Comparison of ENCODE assay signal across 25 cellular contexts in the genomic region with DNA sequence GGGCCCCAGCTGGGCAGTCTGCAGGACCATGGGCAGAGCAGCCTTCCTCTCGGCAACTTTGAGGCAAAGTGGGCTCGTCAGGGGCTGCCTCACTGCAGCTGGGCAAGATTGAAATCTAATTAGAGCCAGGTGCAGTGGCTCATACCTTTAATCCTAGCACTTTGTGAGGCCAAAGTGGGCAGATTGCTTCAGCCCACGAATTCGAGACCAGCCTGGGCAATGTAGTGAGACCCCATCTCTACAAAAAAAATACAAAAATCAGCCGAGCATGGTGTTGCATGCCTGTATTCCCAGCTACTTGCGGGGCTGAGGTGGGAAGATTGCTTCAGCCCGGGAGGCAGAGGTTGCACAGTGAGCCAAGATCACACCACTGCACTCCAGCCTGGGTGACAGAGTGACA. TPM values are rescaled to one million over a fixed set of nuclear protein-coding genes. Genes with fewer than 3 reads are reported as not detected.
A peak's percentile ranks its signal among the peaks of the same experiment; 100 is the strongest.
DNase-seq lines count a peak whose midpoint lies in the region; ATAC-seq, FAIRE-seq and TF ChIP-seq lines count a peak whose summit lies in the region.
"Had no signal": no experiment of that assay in that cellular context is flagged by ENCODE, and none has a peak within 500 bp of the region (broad histone marks: within the 10 kb centered on the region; RNA-seq: fewer than 3 reads in every experiment).

No MANE protein-coding gene starts in this region.

- H4K91ac ChIP-seq in neuronal stem cell (ENCODE audit: low read depth, low read length, poor library complexity): no peak overlapping the region

- intact Hi-C loops in HepG2 (cut with micrococcal nuclease; ENCODE audit: unreplicated experiment) (no loop called here), right lobe of liver (cut with DNase I) (no loop called here), K562 (cut with micrococcal nuclease) (no loop called here), breast epithelium (cut with DNase I; ENCODE audit: low total_unique reads) (no loop called here)

- H3K18ac ChIP-seq in neuronal stem cell (ENCODE audit: low read length): peak overlapping the region; percentile 12

- TF ChIP-seq EP300 in HepG2 (IDR thresholded peaks at IDR 0.05; ENCODE audit: low read depth in 2 of 2, low read length in 2 of 2): no peak
- TF ChIP-seq EP300 in HepG2 (CRISPR knock-in tag; IDR thresholded peaks at IDR 0.05; ENCODE audit: borderline replicate concordance): no peak
- no peak for TF ChIP-seq EP300 in K562 (IDR thresholded peaks at IDR 0.05; ENCODE audit: low read length)

- H3K4me2 ChIP-seq in HepG2 (ENCODE audit: low read depth, low read length) (no peak overlapping the region), K562 (ENCODE audit: insufficient read depth, low read length) (no peak overlapping the region), neuronal stem cell (ENCODE audit: insufficient read depth, low read length, poor library complexity, severe bottlenecking) (no peak overlapping the region)
- H3K4me2 ChIP-seq: A549; BLaER1 treated with 17β-estradiol and CSF1 and Interleukin-3, amounts not matched to agents 10 nM and 100 nM had no signal

- H3K9me3 ChIP-seq in HepG2 (ENCODE audit: low read length): no peaks in the 10 kb centered on the region
- H3K9me3 ChIP-seq in right lobe of liver: no peaks in the 10 kb centered on the region
- H3K9me3 ChIP-seq in K562 (replicated peaks; ENCODE audit: control insufficient read depth, insufficient read depth, low read depth, low read length): no peaks in the 10 kb centered on the region
- no peaks in the 10 kb centered on the region for H3K9me3 ChIP-seq in neuronal stem cell (replicated peaks in 1 of 2; ENCODE audit: control insufficient read depth in 2 of 2, insufficient read depth in 1 of 2, low read depth in 1 of 2, low read length in 2 of 2)
- no peaks in the 10 kb centered on the region for H3K9me3 ChIP-seq in breast epithelium
- H3K9me3 ChIP-seq: A549; BE2C; BLaER1 treated with 17β-estradiol and CSF1 and Interleukin-3, amounts not matched to agents 10 nM and 100 nM had no signal

- FAIRE-seq in HepG2 (lab: Jason Lieb, UNC) (no peak), K562 (lab: Jason Lieb, UNC) (no peak)
- FAIRE-seq: A549, D721Med, GM12891, GM18507 had no signal

- no peak for TF ChIP-seq CTCF in HepG2 (CRISPR knock-in tag; IDR thresholded peaks at IDR 0.05)
- no peak for TF ChIP-seq CTCF in right lobe of liver (IDR thresholded peaks at IDR 0.05)
- TF ChIP-seq CTCF in K562 (IDR thresholded peaks at IDR 0.05 in 2 of 3, conservative IDR thresholded peaks at IDR 0.05 in 1 of 3; ENCODE audit: insufficient read depth in 2 of 3, low read depth in 1 of 3, low read length in 3 of 3): no peak
- TF ChIP-seq CTCF in breast epithelium (IDR thresholded peaks at IDR 0.05): no peak

- WGBS in HepG2 (ENCODE audit: low lambda C conversion rate): 10% methylated on average over 7 of the region's 7 CpGs
- WGBS in right lobe of liver (ENCODE audit: insufficient coverage, low coverage, low lambda C conversion rate, missing lambda C conversion rate): 82% methylated on average over 3 of the region's 7 CpGs
- 16% methylated on average over 7 of the region's 7 CpGs for WGBS in K562 (ENCODE audit: insufficient coverage, low coverage, missing lambda C conversion rate)
- no CpG with 5 or more reads among the region's 7 CpGs for WGBS in neuronal stem cell (ENCODE audit: extremely low coverage in 2 of 2, insufficient read length in 2 of 2, insufficient replicate concordance in 1 of 2), 2 donors

- no peak overlapping the region for H2BK120ac ChIP-seq in neuronal stem cell (ENCODE audit: low read depth, low read length)

- no peak overlapping the region for H3K14ac ChIP-seq in neuronal stem cell (ENCODE audit: low read length)

- CTCF ChIA-PET in HepG2 (lab: Yijun Ruan, JAX; ENCODE audit: low intra/inter-chr PET ratio, low total read pairs): no interaction called here
- CTCF ChIA-PET in K562 (lab: Yijun Ruan, JAX; ENCODE audit: low intra/inter-chr PET ratio): no interaction called here

- H3K36me3 ChIP-seq in HepG2 (replicated peaks in 1 of 2; ENCODE audit: control insufficient read depth in 1 of 2, insufficient read depth in 2 of 2, low read length in 2 of 2) (no peaks in the 10 kb centered on the region), right lobe of liver (no peaks in the 10 kb centered on the region), K562 (ENCODE audit: control insufficient read depth, insufficient read depth, low read length) (no peaks in the 10 kb centered on the region), neuronal stem cell (replicated peaks in 1 of 2; ENCODE audit: control insufficient read depth in 2 of 2, insufficient read depth in 2 of 2, low read length in 2 of 2) (no peaks in the 10 kb centered on the region), breast epithelium (no peaks in the 10 kb centered on the region)
- H3K36me3 ChIP-seq: BE2C; BLaER1 treated with 17β-estradiol and CSF1 and Interleukin-3, amounts not matched to agents 10 nM and 100 nM had no signal

- POLR2A ChIA-PET in HepG2 (lab: Yijun Ruan, JAX): no interaction called here
- POLR2A ChIA-PET in K562 (lab: Yijun Ruan, JAX): no interaction called here

- no peaks in the 10 kb centered on the region for H3K4me1 ChIP-seq in HepG2 (ENCODE audit: insufficient read depth, low read length)
- H3K4me1 ChIP-seq in right lobe of liver: no peaks in the 10 kb centered on the region
- no peaks in the 10 kb centered on the region for H3K4me1 ChIP-seq in K562 (replicated peaks in 1 of 2; ENCODE audit: control insufficient read depth in 2 of 2, insufficient read depth in 2 of 2, low read length in 2 of 2)
- H3K4me1 ChIP-seq in neuronal stem cell (ENCODE audit: control insufficient read depth in 2 of 2, insufficient read depth in 1 of 2, low read depth in 1 of 2, low read length in 2 of 2): no peaks in the 10 kb centered on the region
- no peaks in the 10 kb centered on the region for H3K4me1 ChIP-seq in breast epithelium
- H3K4me1 ChIP-seq: A549; BE2C; BLaER1 treated with 17β-estradiol and CSF1 and Interleukin-3, amounts not matched to agents 10 nM and 100 nM had no signal

- BruUV-seq in HepG2 (replicated peaks; lab: Mats Ljungman, UMichigan): no TSS peak
- BruUV-seq in K562 (replicated peaks; lab: Mats Ljungman, UMichigan): no TSS peak

- H2BK12ac ChIP-seq in neuronal stem cell (ENCODE audit: low read length): no peak overlapping the region

- no peak overlapping the region for H4K8ac ChIP-seq in neuronal stem cell (ENCODE audit: low read depth, low read length)

- H2BK5ac ChIP-seq in neuronal stem cell (ENCODE audit: low read length): no peak overlapping the region

- no peak overlapping the region for H3K27ac ChIP-seq in HepG2 (ENCODE audit: extremely low read length, insufficient read depth, low read length)
- no peak overlapping the region for H3K27ac ChIP-seq in right lobe of liver
- no peak overlapping the region for H3K27ac ChIP-seq in K562 (ENCODE audit: extremely low read depth, low read depth, low read length)
- no peak overlapping the region for H3K27ac ChIP-seq in neuronal stem cell (replicated peaks; ENCODE audit: low read length)
- H3K27ac ChIP-seq in breast epithelium: no peak overlapping the region
- H3K27ac ChIP-seq: A549; BLaER1 treated with 17β-estradiol and CSF1 and Interleukin-3, amounts not matched to agents 10 nM and 100 nM had no signal

- no peak for DNase-seq in HepG2 (ENCODE audit: low spot score)
- DNase-seq in right lobe of liver: no peak
- no peak for DNase-seq in K562 (ENCODE audit: extremely low read depth in 1 of 4, low spot score in 3 of 4)
- DNase-seq in neuronal stem cell (ENCODE audit: low spot score): no peak
- no peak for DNase-seq in inferior parietal cortex (ENCODE audit: extremely low spot score)
- no peak for DNase-seq in glomerular visceral epithelial cell (ENCODE audit: extremely low spot score)
- DNase-seq in breast epithelium (ENCODE audit: low spot score in 2 of 2): no peak
- DNase-seq: 8988T; ACHN; AML-193; BE2C; CD4-positive, alpha-beta T cell; CD8-positive, alpha-beta memory T cell; DMS 273 treated with DMSO at 0.1 percent for 48 hours; DMS79; EL; GDM1; GOT3; HCEC 1CT had no signal

- H3K9ac ChIP-seq in HepG2 (ENCODE audit: insufficient read depth, low read depth, low read length) (no peak overlapping the region), K562 (ENCODE audit: insufficient read depth in 1 of 2, low read depth in 2 of 2, low read length in 2 of 2) (no peak overlapping the region), neuronal stem cell (ENCODE audit: low read depth, low read length, poor library complexity) (no peak overlapping the region)
- H3K9ac ChIP-seq: BLaER1 treated with 17β-estradiol and CSF1 and Interleukin-3, amounts not matched to agents 10 nM and 100 nM had no signal

- no peaks in the 10 kb centered on the region for H3K9me1 ChIP-seq in K562 (ENCODE audit: control insufficient read depth, insufficient read depth, low read length)

- H4K20me1 ChIP-seq in HepG2 (ENCODE audit: insufficient read depth, low read length): no peaks in the 10 kb centered on the region
- no peaks in the 10 kb centered on the region; the same call in 1 of the 2 replicates for H4K20me1 ChIP-seq in K562 (replicated peaks; ENCODE audit: control insufficient read depth, insufficient read depth, low read length)
- H4K20me1 ChIP-seq: BLaER1 treated with 17β-estradiol and CSF1 and Interleukin-3, amounts not matched to agents 10 nM and 100 nM had no signal

- in situ Hi-C loops in HepG2 (cut with HindIII; ENCODE audit: extremely low pct_ligation_motif_present, low pct_unique_long_range_greater_than_20kb) (no loop called here), K562 (cut with MboI) (no loop called here)

- H3K27me3 ChIP-seq in HepG2 (ENCODE audit: control insufficient read depth in 1 of 2, insufficient read depth in 2 of 2, low read length in 2 of 2) (peaks cover 2 to 5% of the 10 kb centered on the region in 2 experiments; a peak in 2 of 5 replicates), right lobe of liver (no peaks in the 10 kb centered on the region), K562 (ENCODE audit: control insufficient read depth in 2 of 2, insufficient read depth in 2 of 2, low read length in 2 of 2) (peaks cover 2 to 28% of the 10 kb centered on the region in 2 experiments; a peak in 1 of 5 replicates), neuronal stem cell (ENCODE audit: control insufficient read depth in 3 of 3, insufficient read depth in 3 of 3, low read depth in 1 of 3, low read length in 3 of 3) (no peaks in the 10 kb centered on the region), breast epithelium (no peaks in the 10 kb centered on the region)
- H3K27me3 ChIP-seq: BE2C; BLaER1 treated with 17β-estradiol and CSF1 and Interleukin-3, amounts not matched to agents 10 nM and 100 nM had no signal

- H2AFZ ChIP-seq in HepG2 (ENCODE audit: low read length): no peak overlapping the region
- no peak overlapping the region for H2AFZ ChIP-seq in K562 (ENCODE audit: low read depth, low read length)
- H2AFZ ChIP-seq in neuronal stem cell (ENCODE audit: low read length): no peak overlapping the region

- TF ChIP-seq RAD21 in HepG2 (CRISPR knock-in tag; IDR thresholded peaks at IDR 0.05) (no peak), K562 (CRISPR knock-in tag; conservative IDR thresholded peaks at IDR 0.05 in 1 of 2, IDR thresholded peaks at IDR 0.05 in 1 of 2) (no peak)

- ATAC-seq in HepG2: no peak
- ATAC-seq in right lobe of liver: no peak
- ATAC-seq in K562: no peak
- ATAC-seq: A549 had no signal

- H3K4ac ChIP-seq in neuronal stem cell (ENCODE audit: low read length): no peak overlapping the region

- no peaks in the 10 kb centered on the region for H3K79me1 ChIP-seq in neuronal stem cell (ENCODE audit: low read depth, low read length)

- H3K23ac ChIP-seq in neuronal stem cell (ENCODE audit: low read depth, low read length, poor library complexity): no peak overlapping the region

- H3K79me2 ChIP-seq in HepG2 (ENCODE audit: insufficient read depth, low read length): no peaks in the 10 kb centered on the region
- no peaks in the 10 kb centered on the region for H3K79me2 ChIP-seq in K562 (ENCODE audit: control insufficient read depth, insufficient read depth, low read length)

- no peak overlapping the region for H3K4me3 ChIP-seq in HepG2 (replicated peaks in 1 of 3; ENCODE audit: insufficient read depth in 1 of 3, low read depth in 2 of 3, low read length in 3 of 3)
- no peak overlapping the region for H3K4me3 ChIP-seq in right lobe of liver
- no peak overlapping the region for H3K4me3 ChIP-seq in K562
- no peak overlapping the region for H3K4me3 ChIP-seq in neuronal stem cell (ENCODE audit: low read length in 2 of 2)
- no peak overlapping the region for H3K4me3 ChIP-seq in breast epithelium
- H3K4me3 ChIP-seq: A549; BLaER1 treated with 17β-estradiol and CSF1 and Interleukin-3, amounts not matched to agents 10 nM and 100 nM had no signal

- H2BK15ac ChIP-seq in neuronal stem cell (ENCODE audit: low read length): no peak overlapping the region

- peak overlapping the region; percentile 67 for H2AK5ac ChIP-seq in neuronal stem cell (ENCODE audit: low read depth, low read length)

- no peak for TF ChIP-seq POLR2A in HepG2 (IDR thresholded peaks at IDR 0.05; ENCODE audit: insufficient read depth in 1 of 2, low read depth in 2 of 2, low read length in 2 of 2)
- TF ChIP-seq POLR2A in right lobe of liver (IDR thresholded peaks at IDR 0.05): no peak
- no peak for TF ChIP-seq POLR2A in K562 (conservative IDR thresholded peaks at IDR 0.05)
- no peak for TF ChIP-seq POLR2A in breast epithelium (IDR thresholded peaks at IDR 0.05)

RNA-seq across cellular contexts. Expression of a gene that starts 34.2 kb away (rescaled TPM):
- total RNA-seq in HepG2 (2016; rRNA removed; fragmentation: Illumina TruSeq; extraction: Trizol) (0.07 and 0.17 TPM in 2 replicates), right lobe of liver (1 to 10 TPM in 1 of 6 experiments, under 1 TPM in 4, not detected in 1; 0.49 to 1.0 (median 0.61) TPM), K562 (2014; rRNA removed) (0.36 and 0.78 TPM in 2 replicates), K562 (2014; rRNA removed; fragmentation: Illumina TruSeq; extraction: Trizol) (0.26 and 0.62 TPM in 2 replicates), K562 (2015; rRNA removed; fragmentation: Illumina TruSeq; extraction: Trizol) (0.30 and 0.43 TPM in 2 replicates), K562 (2021) (1.5 and 2.2 TPM in 2 replicates), breast epithelium (10 to 100 TPM in 2 of 3 donors, 1 to 10 TPM in 1; 9.8 to 39.4 (median 32.4) TPM)
- total RNA-seq in HepG2 (2016; cell fraction: cytosol; rRNA removed; fragmentation: Illumina TruSeq; extraction: Trizol; ENCODE audit: low read depth): 0.20 TPM in 1 of 2 replicates, not detected in the other
- 0.11 TPM in 1 of 2 replicates, not detected in the other for total RNA-seq in HepG2 (2016; cell fraction: insoluble cytoplasmic fraction; rRNA removed; fragmentation: Illumina TruSeq; extraction: Trizol)
- total RNA-seq in HepG2 (2016; cell fraction: membrane; rRNA removed; fragmentation: Illumina TruSeq; extraction: Trizol): 0.25 and 0.45 TPM in 2 replicates
- not detected in 2 replicates for total RNA-seq in HepG2 (2016; cell fraction: nucleus; rRNA removed; fragmentation: Illumina TruSeq; extraction: Trizol)
- polyA plus RNA-seq in HepG2 (2011; rRNA removed) (0.72 TPM in 1 of 2 replicates, not detected in the other), K562 (2011; rRNA removed) (0.77 and 1.5 TPM in 2 replicates), K562 (2014; fragmentation: Illumina TruSeq; extraction: Trizol) (0.74 and 0.75 TPM in 2 replicates), K562 (2014; fragmentation: Nextera tagmentation; extraction: Ambion mirVana) (under 1 TPM; 0.15 to 0.18 TPM), K562 (2014; rRNA removed) (1.1 and 1.5 TPM in 2 replicates)
- 0.05 TPM in 1 of 2 replicates, not detected in the other for polyA plus RNA-seq in HepG2 (2011; cell fraction: cytosol; rRNA removed)
- 0.09 TPM in 1 of 2 replicates, not detected in the other for polyA plus RNA-seq in HepG2 (2011; cell fraction: nucleus; rRNA removed)
- polyA plus RNA-seq in HepG2 (2012): not detected in 2 replicates
- polyA plus RNA-seq in HepG2 (2016; cell fraction: cytosol; fragmentation: Illumina TruSeq; extraction: Trizol; ENCODE audit: low read depth): 0.15 TPM in 1 of 2 replicates, not detected in the other
- 0.32 TPM in 1 of 2 replicates, not detected in the other for polyA plus RNA-seq in HepG2 (2016; cell fraction: insoluble cytoplasmic fraction; fragmentation: Illumina TruSeq; extraction: Trizol; ENCODE audit: low read depth)
- 0.06 TPM in 1 of 2 replicates, not detected in the other for polyA plus RNA-seq in HepG2 (2016; cell fraction: membrane; fragmentation: Illumina TruSeq; extraction: Trizol; ENCODE audit: low read depth)
- polyA plus RNA-seq in HepG2 (2016; cell fraction: nucleus; fragmentation: Illumina TruSeq; extraction: Trizol; ENCODE audit: insufficient read depth, low read depth): not detected in 2 replicates
- polyA minus RNA-seq in HepG2 (2011; rRNA and poly(A)+ RNA removed; ENCODE audit: low replicate concordance): 0.08 and 0.91 TPM in 2 replicates
- not detected in 2 replicates for polyA minus RNA-seq in HepG2 (2011; cell fraction: cytosol; rRNA and poly(A)+ RNA removed)
- polyA minus RNA-seq in HepG2 (2011; cell fraction: nucleus; rRNA and poly(A)+ RNA removed): not detected in 2 replicates
- total RNA-seq in K562 (2011; cell fraction: chromatin; rRNA removed; ENCODE audit: low replicate concordance): 8.0 and 13.9 TPM in 2 replicates
- 5.8 and 7.1 TPM in 2 replicates for total RNA-seq in K562 (2011; cell fraction: nucleolus; rRNA removed)
- 7.0 and 9.0 TPM in 2 replicates for total RNA-seq in K562 (2011; cell fraction: nucleoplasm; rRNA removed)
- 1.2 and 1.3 TPM in 2 replicates for polyA plus RNA-seq in K562 (2011; cell fraction: cytosol; rRNA removed)
- 2.4 and 3.8 TPM in 2 replicates for polyA plus RNA-seq in K562 (2011; cell fraction: nucleus; rRNA removed)
- polyA plus RNA-seq in K562 (2012): 0.48 and 1.4 TPM in 2 replicates
- polyA minus RNA-seq in K562 (2011; rRNA and poly(A)+ RNA removed): 0.18 and 0.42 TPM in 2 replicates
- not detected in 2 replicates for polyA minus RNA-seq in K562 (2011; cell fraction: cytosol; rRNA and poly(A)+ RNA removed)
- 0.54 and 1.4 TPM in 2 replicates for polyA minus RNA-seq in K562 (2011; cell fraction: nucleus; rRNA and poly(A)+ RNA removed)
- polyA plus RNA-seq in neuronal stem cell (2013, experiment 1 of 2): 4.1 TPM
- polyA plus RNA-seq in neuronal stem cell (2013, experiment 2 of 2): 4.2 TPM
- polyA plus RNA-seq: CD14-positive monocyte; CD8-positive, alpha-beta memory T cell had no signal
